Comparison of ENCODE assay signal across 11 cellular contexts in genomic region chr17:66655861-66656260, GRCh38.
DNase-seq lines count a peak whose midpoint lies in the region; ATAC-seq lines count a peak whose summit lies in the region.
"Had no signal": no experiment of that assay in that cellular context is flagged by ENCODE, and none has a peak within 500 bp of the region (broad histone marks: within the 10 kb centered on the region; RNA-seq: fewer than 3 reads in every experiment).

No MANE protein-coding gene starts in this region.

- 72% methylated on average over 4 of the region's 4 CpGs for WGBS in mesenchymal stem cell

- H2BK15ac ChIP-seq in mesenchymal stem cell (ENCODE audit: low read depth, poor library complexity, severe bottlenecking): no peak overlapping the region

- no peak overlapping the region for H3K18ac ChIP-seq in mesenchymal stem cell (ENCODE audit: low read depth in 1 of 2, low read length in 2 of 2)

- peak overlapping the region; percentile 6 for H3K27ac Mint-ChIP-seq in activated naive CD4-positive, alpha-beta T cell treated with anti-CD3 and anti-CD28 coated beads for 36 hours
- H3K27ac Mint-ChIP-seq in stimulated activated naive CD8-positive, alpha-beta T cell treated with anti-CD3 and anti-CD28 coated beads, Interleukin-15, amount 100 ng/mL, for 72 hours: peak overlapping the region; percentile 57 to 64
- H3K27ac Mint-ChIP-seq: nephron had no signal

- ATAC-seq in stimulated activated naive CD8-positive, alpha-beta T cell treated with anti-CD3 and anti-CD28 coated beads, Interleukin-15, amount 100 ng/mL, for 72 hours: peak; percentile 81

- H3K27me3 ChIP-seq in mesenchymal stem cell (ENCODE audit: control insufficient read depth in 1 of 2, insufficient read depth in 1 of 2, low read length in 2 of 2): no peaks in the 10 kb centered on the region

- H2BK5ac ChIP-seq in mesenchymal stem cell (ENCODE audit: low read depth, low read length, poor library complexity, severe bottlenecking): no peak overlapping the region

- H3K4me1 Mint-ChIP-seq in activated naive CD4-positive, alpha-beta T cell treated with anti-CD3 and anti-CD28 coated beads for 36 hours (ENCODE audit: low read depth): peaks cover 54% of the 10 kb centered on the region
- peaks cover 57% of the 10 kb centered on the region for H3K4me1 Mint-ChIP-seq in stimulated activated naive CD8-positive, alpha-beta T cell treated with anti-CD3 and anti-CD28 coated beads, Interleukin-15, amount 100 ng/mL, for 72 hours

- H2AK5ac ChIP-seq in mesenchymal stem cell (ENCODE audit: low read length, severe bottlenecking): no peak overlapping the region

- H3K27ac ChIP-seq in mesenchymal stem cell (ENCODE audit: low read length, poor library complexity, severe bottlenecking): no peak overlapping the region

- no peaks in the 10 kb centered on the region for H3K9me3 ChIP-seq in mesenchymal stem cell (ENCODE audit: control insufficient read depth, low read length)

- H3K4me1 ChIP-seq in mesenchymal stem cell (ENCODE audit: control insufficient read depth, insufficient read depth, low read depth, low read length): peaks cover 4% of the 10 kb centered on the region

- H3K4ac ChIP-seq in mesenchymal stem cell (ENCODE audit: low read depth in 1 of 2, low read length in 2 of 2): no peak overlapping the region

- CTCF ChIA-PET in activated naive CD4-positive, alpha-beta T cell treated with anti-CD3 and anti-CD28 coated beads for 36 hours (lab: Charles Lee): interaction anchor here (1.0 kb wide), 1 partner anchor 73 kb away, joined by 4 read pairs; no protein-coding TSS in a partner anchor

- H3K4me3 ChIP-seq in mesenchymal stem cell (ENCODE audit: insufficient read depth in 1 of 2, low read depth in 1 of 2, low read length in 2 of 2): no peak overlapping the region

- H3K79me1 ChIP-seq in mesenchymal stem cell (replicated peaks; ENCODE audit: low read length, poor library complexity, severe bottlenecking): peaks cover 12% of the 10 kb centered on the region

- H3K36me3 ChIP-seq in mesenchymal stem cell (ENCODE audit: control insufficient read depth in 1 of 2, insufficient read depth in 2 of 2, low read depth in 1 of 2, low read length in 2 of 2): peaks cover 9 to 22% of the 10 kb centered on the region in 2 experiments

- peaks cover 9% of the 10 kb centered on the region for H3K9me3 Mint-ChIP-seq in activated naive CD4-positive, alpha-beta T cell treated with anti-CD3 and anti-CD28 coated beads for 36 hours
- peaks cover 18 to 20% of the 10 kb centered on the region in 2 donors for H3K9me3 Mint-ChIP-seq in stimulated activated naive CD8-positive, alpha-beta T cell treated with anti-CD3 and anti-CD28 coated beads, Interleukin-15, amount 100 ng/mL, for 72 hours
- H3K9me3 Mint-ChIP-seq: nephron had no signal

- no peak overlapping the region for H3K9ac ChIP-seq in mesenchymal stem cell (ENCODE audit: low read length)

- H3K36me3 Mint-ChIP-seq in activated naive CD4-positive, alpha-beta T cell treated with anti-CD3 and anti-CD28 coated beads for 36 hours (ENCODE audit: low read depth): peaks cover 73% of the 10 kb centered on the region

- intact Hi-C loops in activated naive CD4-positive, alpha-beta T cell treated with anti-CD3 and anti-CD28 coated beads for 36 hours (cut with micrococcal nuclease): loop anchor here (1.0 kb wide), 1 partner anchor 11 kb away; no protein-coding TSS in a partner anchor

- no peak overlapping the region for H3K4me2 ChIP-seq in mesenchymal stem cell (ENCODE audit: low read length, poor library complexity, severe bottlenecking)

- peak; percentile 82 for DNase-seq in activated naive CD4-positive, alpha-beta T cell treated with anti-CD3 and anti-CD28 coated beads for 36 hours
- no peak for DNase-seq in activated naive CD4-positive, alpha-beta T cell (lab: John Stamatoyannopoulos, UW)
- DNase-seq in activated naive CD4-positive, alpha-beta T cell treated with anti-CD3 and anti-CD28 coated beads, Interleukin-2, amount 50 U/mL, for 16 hours: peak; percentile 74
- peak; percentile 32 for DNase-seq in mesenchymal stem cell
- peak in 1 of 2 donors; percentile 42 for DNase-seq in stimulated activated naive CD8-positive, alpha-beta T cell treated with anti-CD3 and anti-CD28 coated beads, Interleukin-15, amount 100 ng/mL, for 72 hours
- no peak for DNase-seq in LoVo (ENCODE audit: low spot score)
- no peak for DNase-seq in NCI-H1417 (lab: John Stamatoyannopoulos, UW)
- DNase-seq in NCI-H2196 treated with DMSO at 0.1 percent for 48 hours (lab: John Stamatoyannopoulos, UW; ENCODE audit: unreplicated experiment): no peak
- DNase-seq: NCI-H2107, T-helper 9 cell had no signal

- H2BK120ac ChIP-seq in mesenchymal stem cell (ENCODE audit: low read depth, low read length): no peak overlapping the region

- H3K4me3 Mint-ChIP-seq in activated naive CD4-positive, alpha-beta T cell treated with anti-CD3 and anti-CD28 coated beads for 36 hours: no peak overlapping the region
- peak overlapping the region in 1 of 2 donors; percentile 6 for H3K4me3 Mint-ChIP-seq in stimulated activated naive CD8-positive, alpha-beta T cell treated with anti-CD3 and anti-CD28 coated beads, Interleukin-15, amount 100 ng/mL, for 72 hours
- H3K4me3 Mint-ChIP-seq: nephron had no signal

- no peaks in the 10 kb centered on the region for H3K27me3 Mint-ChIP-seq in activated naive CD4-positive, alpha-beta T cell treated with anti-CD3 and anti-CD28 coated beads for 36 hours (ENCODE audit: low read depth)
- H3K27me3 Mint-ChIP-seq in stimulated activated naive CD8-positive, alpha-beta T cell treated with anti-CD3 and anti-CD28 coated beads, Interleukin-15, amount 100 ng/mL, for 72 hours: no peaks in the 10 kb centered on the region

- no peak overlapping the region for H4K8ac ChIP-seq in mesenchymal stem cell (ENCODE audit: low read length)

- H3K23ac ChIP-seq in mesenchymal stem cell (ENCODE audit: low read length in 2 of 2): no peak overlapping the region

- H2AFZ ChIP-seq in mesenchymal stem cell (ENCODE audit: low read depth, low read length): no peak overlapping the region

- no peak overlapping the region for H3K14ac ChIP-seq in mesenchymal stem cell (ENCODE audit: low read length in 2 of 2)

- H2BK12ac ChIP-seq in mesenchymal stem cell (ENCODE audit: low read length in 2 of 2): no peak overlapping the region

- H4K91ac ChIP-seq in mesenchymal stem cell (ENCODE audit: low read length): no peak overlapping the region

Comparison
In these comparisons a context has a peak if more than half of its experiments do, and no peak if none do; other contexts are left out.
1. DNase-seq: peak in activated naive CD4-positive, alpha-beta T cell treated with anti-CD3 and anti-CD28 coated beads for 36 hours (single experiment), activated naive CD4-positive, alpha-beta T cell treated with anti-CD3 and anti-CD28 coated beads, Interleukin-2, amount 50 U/mL, for 16 hours (single experiment) and mesenchymal stem cell (single experiment); none in activated naive CD4-positive, alpha-beta T cell (0 of 4), LoVo (single experiment), NCI-H1417 (0 of 3) and NCI-H2196 treated with DMSO at 0.1 percent for 48 hours (single experiment).